ENCODE assay signal across 8 cellular contexts in the genomic region with DNA sequence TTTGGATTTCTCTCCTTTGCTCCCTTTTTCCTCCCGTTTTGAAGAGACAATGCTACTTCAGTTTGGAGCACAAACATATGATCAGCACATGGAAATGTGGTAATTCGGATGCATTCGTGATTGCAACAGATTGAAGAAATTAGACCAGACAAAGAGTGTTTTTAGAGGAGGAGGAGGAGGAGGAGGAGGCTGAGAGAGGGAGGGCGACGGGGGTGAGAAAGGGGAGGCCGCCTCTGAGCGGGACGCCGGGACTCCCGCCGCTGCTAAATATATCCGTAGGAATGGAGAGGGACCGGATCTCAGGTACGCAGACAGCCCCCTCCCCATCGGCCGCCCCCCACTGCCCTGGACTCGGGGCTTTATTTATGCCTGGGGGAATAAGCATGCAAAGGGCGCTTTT.
DNase-seq lines count a peak whose midpoint lies in the region; ATAC-seq and TF ChIP-seq lines count a peak whose summit lies in the region.

No MANE protein-coding gene starts in this region.

- H3K9me3 ChIP-seq in HAP-1 = no peaks in the 10 kb centered on the region

- peaks cover 3% of the 10 kb centered on the region for H3K27me3 Mint-ChIP-seq in glutamatergic neuron (ENCODE audit: unreplicated experiment)
- no peaks in the 10 kb centered on the region for H3K27me3 Mint-ChIP-seq in stimulated activated naive B cell treated with anti-CD40 and anti-IgM and Interleukin-4, amounts not matched to agents 10 μg/mL and 1 μg/mL and 100 μg/mL, for 72 hours

- H3K4me3 ChIP-seq in HAP-1 = peak overlapping the region; percentile 45

- no peak overlapping the region for H3K4me3 Mint-ChIP-seq in glutamatergic neuron (ENCODE audit: unreplicated experiment)
- peak overlapping the region; percentile 90 to 91 for H3K4me3 Mint-ChIP-seq in stimulated activated naive B cell treated with anti-CD40 and anti-IgM and Interleukin-4, amounts not matched to agents 10 μg/mL and 1 μg/mL and 100 μg/mL, for 72 hours

- no peaks in the 10 kb centered on the region for H3K9me3 Mint-ChIP-seq in glutamatergic neuron (ENCODE audit: unreplicated experiment)
- no peaks in the 10 kb centered on the region for H3K9me3 Mint-ChIP-seq in stimulated activated naive B cell treated with anti-CD40 and anti-IgM and Interleukin-4, amounts not matched to agents 10 μg/mL and 1 μg/mL and 100 μg/mL, for 72 hours

- no peaks in the 10 kb centered on the region for H3K36me3 Mint-ChIP-seq in glutamatergic neuron (ENCODE audit: unreplicated experiment)
- H3K36me3 Mint-ChIP-seq in stimulated activated naive B cell treated with anti-CD40 and anti-IgM and Interleukin-4, amounts not matched to agents 10 μg/mL and 1 μg/mL and 100 μg/mL, for 72 hours = peaks cover 6 to 22% of the 10 kb centered on the region in 2 donors

- H3K4me1 ChIP-seq in HAP-1 = peaks cover 52% of the 10 kb centered on the region

- no peaks in the 10 kb centered on the region; the same call in 1 of the 2 replicates for H3K36me3 ChIP-seq in HAP-1 (replicated peaks)

- DNase-seq in HAP-1 (ENCODE audit: low spot score in 2 of 2) (peak; percentile 22 to 52), SKM-1 (lab: John Stamatoyannopoulos, UW; ENCODE audit: unreplicated experiment) (peak; percentile 57), glutamatergic neuron (peak; percentile 10), GM19240 (ENCODE audit: insufficient read length, low spot score) (no peak), GM19238 (ENCODE audit: insufficient read length, low spot score) (no peak)
- no peak for DNase-seq in stimulated activated naive B cell treated with anti-CD40 and anti-IgM and Interleukin-4, amounts not matched to agents 10 μg/mL and 1 μg/mL and 100 μg/mL, for 72 hours

- no peaks in the 10 kb centered on the region for H3K27me3 ChIP-seq in HAP-1 (ENCODE audit: low read depth)

- peaks cover 17% of the 10 kb centered on the region for H3K4me1 Mint-ChIP-seq in glutamatergic neuron (ENCODE audit: low read depth, unreplicated experiment)
- H3K4me1 Mint-ChIP-seq in stimulated activated naive B cell treated with anti-CD40 and anti-IgM and Interleukin-4, amounts not matched to agents 10 μg/mL and 1 μg/mL and 100 μg/mL, for 72 hours = peaks cover 53 to 89% of the 10 kb centered on the region in 2 donors

- ATAC-seq in stimulated activated naive B cell treated with anti-CD40 and anti-IgM and Interleukin-4, amounts not matched to agents 10 μg/mL and 1 μg/mL and 100 μg/mL, for 72 hours (replicated peaks) = no peak
- ATAC-seq in HG03457 (IDR thresholded peaks at IDR 0.05; ENCODE audit: unreplicated experiment) = no peak
- ATAC-seq in GM19455 (IDR thresholded peaks at IDR 0.05; ENCODE audit: unreplicated experiment) = no peak

- no peak for TF ChIP-seq CTCF in glutamatergic neuron (IDR thresholded peaks at IDR 0.05; ENCODE audit: partially characterized antibody, unreplicated experiment)

- in situ Hi-C loops in HAP-1 (cut with MboI; ENCODE audit: low sequenced_read_pairs) = no loop called here

- H3K27ac Mint-ChIP-seq in glutamatergic neuron (ENCODE audit: unreplicated experiment) = no peak overlapping the region
- H3K27ac Mint-ChIP-seq in stimulated activated naive B cell treated with anti-CD40 and anti-IgM and Interleukin-4, amounts not matched to agents 10 μg/mL and 1 μg/mL and 100 μg/mL, for 72 hours = peak overlapping the region; percentile 96

Comparison
In these comparisons a context has a peak if more than half of its experiments do, and no peak if none do; other contexts are left out.
1. DNase-seq: peak in HAP-1 (2 of 2), SKM-1 (single experiment) and glutamatergic neuron (single experiment); none in stimulated activated naive B cell treated with anti-CD40 and anti-IgM and Interleukin-4, amounts not matched to agents 10 μg/mL and 1 μg/mL and 100 μg/mL, for 72 hours (single experiment), GM19240 (single experiment) and GM19238 (single experiment).